1 cellular context compared by ENCODE assay signal in genomic region chr7:99979814-99980225, GRCh38.
A peak's percentile ranks its signal among the peaks of the same experiment; 100 is the strongest.
TF ChIP-seq lines count a peak whose summit lies in the region.

No MANE protein-coding gene starts in this region.

TF ChIP-seq in GM12878, 131 proteins besides CTCF, POLR2A, EP300 and RAD21:
- TF ChIP-seq SMC3 (IDR thresholded peaks at IDR 0.05; ENCODE audit: borderline replicate concordance, low read length) (peak; percentile 29; the same call in 1 of the 2 replicates), MEF2B (IDR thresholded peaks at IDR 0.05; ENCODE audit: partially characterized antibody, poor library complexity, severe bottlenecking) (peak; percentile 77), BHLHE40 (IDR thresholded peaks at IDR 0.05; ENCODE audit: borderline replicate concordance in 1 of 2, low read depth in 2 of 2, low read length in 1 of 2) (peak in 1 of 2 experiments; percentile 82; a peak in 1 of 4 replicates)
